27 cellular contexts compared by ENCODE assay signal in the genomic region with DNA sequence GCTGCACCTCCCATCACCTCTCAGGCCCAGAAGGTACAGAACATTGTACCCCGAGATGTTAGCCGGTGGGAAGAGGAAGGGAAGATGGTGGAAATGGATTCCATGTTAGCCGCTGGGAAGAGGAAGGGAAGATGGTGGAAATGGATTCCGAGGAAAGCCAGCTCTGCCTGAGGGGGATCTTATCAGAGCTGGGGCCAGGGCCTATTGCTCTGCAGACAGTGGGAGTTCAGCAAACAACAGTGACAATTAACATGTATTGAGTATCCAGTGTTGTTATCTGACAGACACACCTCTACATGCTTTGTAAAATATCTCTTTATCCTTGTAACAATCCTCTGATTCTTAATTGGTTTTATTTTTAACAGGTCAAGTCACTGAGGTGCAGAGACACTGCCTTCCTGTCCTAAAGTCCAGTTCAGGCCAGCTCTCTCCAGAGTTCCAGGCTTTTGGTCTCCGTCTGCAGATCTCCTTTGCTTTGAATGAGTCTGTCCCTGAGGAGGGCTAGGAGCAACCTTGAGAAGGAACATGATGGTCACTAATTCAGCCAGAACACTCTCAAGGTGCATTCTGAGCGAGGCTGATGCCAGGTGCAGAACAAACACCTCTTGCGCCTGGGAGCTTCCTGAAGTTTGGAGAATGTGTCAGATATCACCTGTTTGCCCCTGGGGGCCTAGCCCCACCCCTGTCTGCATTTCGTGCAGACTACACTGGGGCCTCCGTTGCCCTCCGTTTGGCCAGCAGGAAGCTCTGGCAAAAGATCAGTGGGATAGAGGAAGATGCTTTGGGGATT.
"Had no signal": no experiment of that assay in that cellular context is flagged by ENCODE, and none has a peak within 500 bp of the region (broad histone marks: within the 10 kb centered on the region; RNA-seq: fewer than 3 reads in every experiment).

No MANE protein-coding gene starts in this region.

- H3K27me3 Mint-ChIP-seq: activated naive CD8-positive, alpha-beta T cell had no signal

- H3K27ac Mint-ChIP-seq: activated CD4-positive, alpha-beta T cell treated with anti-CD3 and anti-CD28 coated beads for 36 hours; activated naive CD8-positive, alpha-beta T cell; activated T-helper 2 cell treated with anti-CD3 and anti-CD28 coated beads, Interferon-gamma antibody, Interleukin-2, Interleukin-4, amounts not matched to agents 10 μg/mL and 5 μg/mL and 100 μg/mL, durations not matched to agents 14 hours and 24 hours and 36 hours; dendritic cell treated with granulocyte-macrophage colony-stimulating factor and Interleukin-4, amounts not matched to agents 40 ng/mL and 50 ng/mL, for 4 days; naive thymus-derived CD8-positive, alpha-beta T cell; T-helper 2 cell treated with Interferon-gamma antibody and Interleukin-4, amounts not matched to agents 5 μg/mL and 100 μg/mL, for 36 hours had no signal

- H3K27me3 ChIP-seq: adrenal gland, ascending aorta, brain microvascular endothelial cell, pancreas, right atrium auricular region, upper lobe of left lung had no signal

- H3K27ac ChIP-seq: adrenal gland, ascending aorta, brain microvascular endothelial cell, lower lobe of right lung, pancreas, psoas muscle, right atrium auricular region, spleen, thoracic aorta, upper lobe of left lung had no signal

- H3K9me3 Mint-ChIP-seq: activated T-cell treated with anti-CD3 and anti-CD28 coated beads, Interleukin-2, amount 50 U/mL, for 4 hours; activated T-helper 2 cell treated with anti-CD3 and anti-CD28 coated beads, Interferon-gamma antibody, Interleukin-2, Interleukin-4, amounts not matched to agents 10 μg/mL and 5 μg/mL and 100 μg/mL, durations not matched to agents 14 hours and 24 hours and 36 hours; dendritic cell treated with granulocyte-macrophage colony-stimulating factor and Interleukin-4, amounts not matched to agents 40 ng/mL and 50 ng/mL, for 4 days; T-helper 2 cell treated with Interferon-gamma antibody and Interleukin-4, amounts not matched to agents 5 μg/mL and 100 μg/mL, for 36 hours had no signal

- DNase-seq: activated CD4-positive, alpha-beta T cell treated with anti-CD3 and anti-CD28 coated beads for 36 hours; activated CD4-positive, alpha-beta T cell treated with anti-CD3 and anti-CD28 coated beads, Interleukin-2, amount 50 U/mL, for 48 hours; activated CD8-positive, alpha-beta memory T cell treated with anti-CD3 and anti-CD28 coated beads, Interleukin-2, amount 50 U/mL, for 48 hours; activated naive CD4-positive, alpha-beta T cell; activated T-cell treated with anti-CD3 and anti-CD28 coated beads, Interleukin-2, amount 50 U/mL, for 4 hours; adrenal gland; brain microvascular endothelial cell; caudate nucleus; effector CD4-positive, alpha-beta T cell; erythroblast; foreskin fibroblast; kidney; lower lobe of right lung; naive thymus-derived CD8-positive, alpha-beta T cell; pancreas; psoas muscle; spleen; stimulated activated CD4-positive, alpha-beta T cell treated with anti-CD3 and anti-CD28 coated beads, Interleukin-4, amount 100 ng/mL, for 1 hour; stimulated activated naive CD4-positive, alpha-beta T cell had no signal

- H3K4me1 ChIP-seq: adrenal gland, ascending aorta, pancreas, psoas muscle, spleen had no signal

- H3K4me1 Mint-ChIP-seq: activated CD4-positive, alpha-beta T cell treated with anti-CD3 and anti-CD28 coated beads for 36 hours had no signal

- H3K4me3 ChIP-seq: adrenal gland, ascending aorta, lower lobe of right lung, pancreas, psoas muscle, right atrium auricular region, spleen, thoracic aorta, upper lobe of left lung had no signal

- H3K9me3 ChIP-seq: adrenal gland, ascending aorta, lower lobe of right lung, pancreas, psoas muscle, right atrium auricular region, spleen, thoracic aorta, upper lobe of left lung had no signal

- H3K36me3 Mint-ChIP-seq: activated naive CD8-positive, alpha-beta T cell; naive thymus-derived CD8-positive, alpha-beta T cell had no signal

- H3K36me3 ChIP-seq: adrenal gland, ascending aorta, brain microvascular endothelial cell, lower lobe of right lung, pancreas, right atrium auricular region, spleen, thoracic aorta, upper lobe of left lung had no signal

- H3K4me3 Mint-ChIP-seq: activated CD4-positive, alpha-beta T cell treated with anti-CD3 and anti-CD28 coated beads for 36 hours; activated naive CD8-positive, alpha-beta T cell; activated T-cell treated with anti-CD3 and anti-CD28 coated beads, Interleukin-2, amount 50 U/mL, for 4 hours; dendritic cell treated with granulocyte-macrophage colony-stimulating factor and Interleukin-4, amounts not matched to agents 40 ng/mL and 50 ng/mL, for 4 days; naive thymus-derived CD8-positive, alpha-beta T cell; T-helper 2 cell treated with Interferon-gamma antibody and Interleukin-4, amounts not matched to agents 5 μg/mL and 100 μg/mL, for 36 hours had no signal

- ATAC-seq: activated CD4-positive, alpha-beta T cell treated with anti-CD3 and anti-CD28 coated beads for 36 hours; activated T-cell treated with anti-CD3 and anti-CD28 coated beads, Interleukin-2, amount 50 U/mL, for 4 hours; lower lobe of right lung; naive thymus-derived CD8-positive, alpha-beta T cell; pancreas; psoas muscle had no signal
